18 cellular contexts compared by ENCODE assay signal in the genomic region with DNA sequence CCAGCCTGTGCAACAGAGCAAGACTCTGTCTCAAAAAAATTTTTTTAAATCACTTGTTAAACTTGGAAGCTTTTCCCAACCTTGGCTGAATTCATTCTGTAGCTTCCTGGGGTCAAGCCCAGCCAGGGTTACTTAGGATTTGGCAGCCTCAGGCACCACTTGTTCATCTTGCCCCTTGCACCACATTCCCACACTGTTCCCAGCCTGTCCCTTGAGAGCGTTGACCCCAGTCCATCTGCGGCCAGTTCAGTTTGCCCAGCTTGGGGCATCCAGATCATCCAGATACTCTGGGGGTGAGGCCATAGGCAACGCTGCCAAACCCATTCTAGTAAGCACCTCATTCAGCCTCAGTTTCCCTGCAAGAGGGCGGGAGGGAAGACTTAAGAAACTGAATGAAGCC. TPM values are rescaled to one million over a fixed set of nuclear protein-coding genes. Genes with fewer than 3 reads are reported as not detected.
A peak's percentile ranks its signal among the peaks of the same experiment; 100 is the strongest.
DNase-seq lines count a peak whose midpoint lies in the region; ATAC-seq and TF ChIP-seq lines count a peak whose summit lies in the region.
"Had no signal": no experiment of that assay in that cellular context is flagged by ENCODE, and none has a peak within 500 bp of the region (broad histone marks: within the 10 kb centered on the region; RNA-seq: fewer than 3 reads in every experiment).

No MANE protein-coding gene starts in this region.

- no peak overlapping the region for H2AK5ac ChIP-seq in IMR-90 (ENCODE audit: low read depth, low read length)

- no peak overlapping the region for H3K9ac ChIP-seq in IMR-90 (ENCODE audit: low read depth, low read length)
- H3K9ac ChIP-seq: GM23248 had no signal

- H3K4me1 ChIP-seq in IMR-90 (ENCODE audit: control insufficient read depth, insufficient read depth, low read length) (peaks cover 12% of the 10 kb centered on the region), right lobe of liver (peaks cover 0 to 36% (median 8%) of the 10 kb centered on the region in 4 donors), suprapubic skin (no peaks in the 10 kb centered on the region)

- in situ Hi-C loops in IMR-90 (cut with MboI; ENCODE audit: low sequenced_read_pairs): no loop called here

- H3K79me1 ChIP-seq in IMR-90 (ENCODE audit: low read depth in 1 of 2, low read length in 2 of 2): peaks cover 3% of the 10 kb centered on the region in 2 experiments; a peak in 3 of 4 replicates

- intact Hi-C loops in IMR-90 (cut with micrococcal nuclease): no loop called here
- intact Hi-C loops in right lobe of liver (cut with DNase I): no loop called here
- intact Hi-C loops in sciatic nerve (cut with DNase I): no loop called here

- H2AK9ac ChIP-seq in IMR-90 (replicated peaks; ENCODE audit: low read depth, low read length, poor library complexity): peak overlapping the region; percentile 3

- H2BK120ac ChIP-seq in IMR-90 (ENCODE audit: low read depth, low read length): no peak overlapping the region

- no peak overlapping the region for H3K14ac ChIP-seq in IMR-90 (replicated peaks; ENCODE audit: low read depth, low read length)

- no peak overlapping the region; the same call in 1 of the 2 replicates for H3K23ac ChIP-seq in IMR-90 (ENCODE audit: low read depth, low read length)

- no peak overlapping the region for H2BK15ac ChIP-seq in IMR-90 (ENCODE audit: low read depth, low read length)

- H4K8ac ChIP-seq in IMR-90 (ENCODE audit: low read depth in 2 of 2, low read length in 2 of 2): no peak overlapping the region

- dilution Hi-C loops in IMR-90 (cut with HindIII; ENCODE audit: low sequenced_read_pairs, unreplicated experiment): no loop called here

- no peaks in the 10 kb centered on the region for H3K36me3 ChIP-seq in IMR-90 (ENCODE audit: control insufficient read depth, insufficient read depth, low read length)
- H3K36me3 ChIP-seq in right lobe of liver: no peaks in the 10 kb centered on the region
- H3K36me3 ChIP-seq in suprapubic skin: no peaks in the 10 kb centered on the region

- no peak for DNase-seq in IMR-90
- peak; percentile 60 to 87 (median 86) for DNase-seq in right lobe of liver
- DNase-seq in sciatic nerve (ENCODE audit: low spot score): no peak
- no peak for DNase-seq in glomerular visceral epithelial cell (ENCODE audit: extremely low spot score)
- DNase-seq in suprapubic skin (ENCODE audit: low spot score in 2 of 2): no peak
- DNase-seq: C1 segment of cervical spinal cord; Caco-2; CD4-positive, alpha-beta memory T cell; DMS153; DND-41; GM23248; H7; HCEC 1CT had no signal

- H3K4me3 ChIP-seq in IMR-90 (ENCODE audit: insufficient read depth, low read depth, low read length): no peak overlapping the region
- no peak overlapping the region for H3K4me3 ChIP-seq in right lobe of liver
- H3K4me3 ChIP-seq in suprapubic skin: no peak overlapping the region
- H3K4me3 ChIP-seq: GM23248 had no signal

- no peak overlapping the region for H2BK5ac ChIP-seq in IMR-90 (ENCODE audit: low read depth, low read length, poor library complexity, severe bottlenecking)

- TF ChIP-seq CTCF in IMR-90 (conservative IDR thresholded peaks at IDR 0.05; ENCODE audit: low read depth, low read length) (no peak), right lobe of liver (IDR thresholded peaks at IDR 0.05) (no peak), suprapubic skin (IDR thresholded peaks at IDR 0.05) (no peak)

- POLR2A ChIA-PET in IMR-90 (lab: Charles Lee; ENCODE audit: unreplicated experiment): no interaction called here

- H3K56ac ChIP-seq in IMR-90 (ENCODE audit: extremely low read depth, insufficient read depth, low read length): no peak overlapping the region

- no peaks in the 10 kb centered on the region for H4K20me1 ChIP-seq in IMR-90 (ENCODE audit: insufficient read depth, low read length)

- no peak for TF ChIP-seq RAD21 in IMR-90 (IDR thresholded peaks at IDR 0.05; ENCODE audit: low read length)

- H3K4ac ChIP-seq in IMR-90 (ENCODE audit: low read depth, low read length): no peak overlapping the region

- no peak for TF ChIP-seq POLR2A in IMR-90 (IDR thresholded peaks at IDR 0.05; ENCODE audit: low read depth, low read length)
- no peak for TF ChIP-seq POLR2A in right lobe of liver (IDR thresholded peaks at IDR 0.05)
- TF ChIP-seq POLR2A in suprapubic skin (IDR thresholded peaks at IDR 0.05): no peak

- H4K5ac ChIP-seq in IMR-90 (ENCODE audit: low read depth, low read length): no peak overlapping the region

- ATAC-seq in IMR-90 (ENCODE audit: low read depth): no peak
- ATAC-seq in right lobe of liver: peak; percentile 73 to 85 (median 83)
- peak; percentile 36 for ATAC-seq in sciatic nerve
- ATAC-seq in GM21717 (IDR thresholded peaks at IDR 0.05; ENCODE audit: unreplicated experiment): no peak

- H3K9me3 ChIP-seq in IMR-90 (ENCODE audit: control insufficient read depth, insufficient read depth, low read length): no peaks in the 10 kb centered on the region
- no peaks in the 10 kb centered on the region for H3K9me3 ChIP-seq in right lobe of liver
- H3K9me3 ChIP-seq in suprapubic skin: no peaks in the 10 kb centered on the region
- H3K9me3 ChIP-seq: Caco-2 had no signal

- H4K91ac ChIP-seq in IMR-90 (ENCODE audit: insufficient read depth, low read depth, low read length): no peak overlapping the region

- CTCF ChIA-PET in IMR-90 (lab: Yijun Ruan, JAX): no interaction called here

- no peak overlapping the region for H2BK20ac ChIP-seq in IMR-90 (ENCODE audit: low read depth, low read length)

- no peak for TF ChIP-seq EP300 in suprapubic skin (IDR thresholded peaks at IDR 0.05)

- H2AFZ ChIP-seq in IMR-90 (replicated peaks; ENCODE audit: low read length, poor library complexity): peak overlapping the region; percentile 41
- H2AFZ ChIP-seq: GM23248 had no signal

- H3K27ac ChIP-seq in IMR-90 (ENCODE audit: insufficient read depth, low read length) (no peak overlapping the region), right lobe of liver (peak overlapping the region in 1 of 3 donors; percentile 13), suprapubic skin (no peak overlapping the region)
- H3K27ac ChIP-seq: GM23248 had no signal

- no CpG with 5 or more reads among the region's 4 CpGs for WGBS in IMR-90 (ENCODE audit: extremely low coverage in 2 of 2, insufficient read length in 1 of 2), 2 experiments
- 9% methylated on average over 1 of the region's 4 CpGs for WGBS in right lobe of liver (ENCODE audit: insufficient coverage, low coverage, low lambda C conversion rate, missing lambda C conversion rate)
- WGBS in suprapubic skin: 96% methylated on average over 4 of the region's 4 CpGs

- no peak overlapping the region for H3K4me2 ChIP-seq in IMR-90 (ENCODE audit: low read depth, low read length)

- peaks cover 16% of the 10 kb centered on the region for H3K9me1 ChIP-seq in IMR-90 (ENCODE audit: insufficient read depth, low read length)

- H3K27me3 ChIP-seq in IMR-90 (ENCODE audit: control insufficient read depth, insufficient read depth, low read length) (no peaks in the 10 kb centered on the region), right lobe of liver (no peaks in the 10 kb centered on the region), suprapubic skin (no peaks in the 10 kb centered on the region)

- no TSS peak for BruUV-seq in IMR-90 (replicated peaks; lab: Mats Ljungman, UMichigan)

- H3K18ac ChIP-seq in IMR-90 (ENCODE audit: low read depth, low read length): no peak overlapping the region

TF ChIP-seq in IMR-90, 13 proteins besides CTCF, POLR2A, EP300 and RAD21:
- TF ChIP-seq CHD1 (IDR thresholded peaks at IDR 0.05; ENCODE audit: low read depth, low read length): no peak
- TF ChIP-seq NFE2L2 (IDR thresholded peaks at IDR 0.05; ENCODE audit: low read depth, low read length): no peak
- TF ChIP-seq CEBPB (IDR thresholded peaks at IDR 0.05; ENCODE audit: low read depth, low read length): no peak
- TF ChIP-seq MXI1 (IDR thresholded peaks at IDR 0.05; ENCODE audit: borderline replicate concordance, low read depth, low read length): no peak
- TF ChIP-seq MAZ (IDR thresholded peaks at IDR 0.05; ENCODE audit: borderline replicate concordance, low read depth, low read length): no peak
- no peak for TF ChIP-seq RFX5 (IDR thresholded peaks at IDR 0.05; ENCODE audit: low read depth, low read length)
- TF ChIP-seq, protein P1, sequence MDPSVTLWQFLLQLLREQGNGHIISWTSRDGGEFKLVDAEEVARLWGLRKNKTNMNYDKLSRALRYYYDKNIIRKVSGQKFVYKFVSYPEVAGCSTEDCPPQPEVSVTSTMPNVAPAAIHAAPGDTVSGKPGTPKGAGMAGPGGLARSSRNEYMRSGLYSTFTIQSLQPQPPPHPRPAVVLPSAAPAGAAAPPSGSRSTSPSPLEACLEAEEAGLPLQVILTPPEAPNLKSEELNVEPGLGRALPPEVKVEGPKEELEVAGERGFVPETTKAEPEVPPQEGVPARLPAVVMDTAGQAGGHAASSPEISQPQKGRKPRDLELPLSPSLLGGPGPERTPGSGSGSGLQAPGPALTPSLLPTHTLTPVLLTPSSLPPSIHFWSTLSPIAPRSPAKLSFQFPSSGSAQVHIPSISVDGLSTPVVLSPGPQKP (IDR thresholded peaks at IDR 0.05; ENCODE audit: borderline replicate concordance, low read depth, low read length): no peak
- TF ChIP-seq FOS (IDR thresholded peaks at IDR 0.05; ENCODE audit: low read depth, low read length): no peak
- TF ChIP-seq RCOR1 (IDR thresholded peaks at IDR 0.05; ENCODE audit: insufficient replicate concordance, low read length): no peak

RNA-seq across cellular contexts. Expression of a gene that starts 8.7 kb away (rescaled TPM):
- not detected in 2 replicates for total RNA-seq in IMR-90 (2012; rRNA removed)
- polyA plus RNA-seq in IMR-90 (2012; rRNA removed): not detected in 2 replicates
- 0.08 TPM in 1 of 2 replicates, not detected in the other for polyA plus RNA-seq in IMR-90 (2012; cell fraction: cytosol; rRNA removed)
- 0.07 and 0.13 TPM in 2 replicates for polyA plus RNA-seq in IMR-90 (2012; cell fraction: nucleus; rRNA removed; ENCODE audit: low replicate concordance)
- 10 to 100 TPM in 4 of 6 experiments, 1 to 10 TPM in 2; 3.0 to 92.0 (median 40.1) TPM for total RNA-seq in right lobe of liver
- total RNA-seq in sciatic nerve: 39.4 TPM
- total RNA-seq in suprapubic skin: 100 to 1,000 TPM in 1 of 4 donors, 10 to 100 TPM in 3; 17.9 to 129 (median 47.3) TPM
- total RNA-seq: A172; A673; CD4-positive, alpha-beta memory T cell; GM23248; H1; H7 had no signal
- polyA plus RNA-seq: BJ, GM23248 had no signal

RNA-seq across cellular contexts. Expression of a gene that starts 24.7 kb away (rescaled TPM):
- total RNA-seq in IMR-90 (2012; rRNA removed): 143 and 146 TPM in 2 replicates
- 327 and 340 TPM in 2 replicates for polyA plus RNA-seq in IMR-90 (2012; rRNA removed)
- 318 and 528 TPM in 2 replicates for polyA plus RNA-seq in IMR-90 (2012; cell fraction: cytosol; rRNA removed)
- 62.6 and 69.0 TPM in 2 replicates for polyA plus RNA-seq in IMR-90 (2012; cell fraction: nucleus; rRNA removed; ENCODE audit: low replicate concordance)
- 100 to 1,000 TPM; 105 to 265 (median 183) TPM for total RNA-seq in right lobe of liver
- total RNA-seq in sciatic nerve: 123 TPM
- 100 to 1,000 TPM; 100 to 161 (median 115) TPM for total RNA-seq in suprapubic skin

RNA-seq across cellular contexts. Expression of a gene that starts 31.9 kb away (rescaled TPM):
- total RNA-seq in IMR-90 (2012; rRNA removed) (0.83 and 0.90 TPM in 2 replicates), right lobe of liver (10 to 100 TPM in 1 of 6 experiments, 1 to 10 TPM in 5; 4.8 to 12.1 (median 6.3) TPM), sciatic nerve (4.0 TPM), suprapubic skin (1 to 10 TPM; 1.8 to 6.0 (median 3.3) TPM)
- 0.97 and 1.3 TPM in 2 replicates for polyA plus RNA-seq in IMR-90 (2012; rRNA removed)
- polyA plus RNA-seq in IMR-90 (2012; cell fraction: cytosol; rRNA removed): 0.63 and 0.81 TPM in 2 replicates
- 0.12 and 0.50 TPM in 2 replicates for polyA plus RNA-seq in IMR-90 (2012; cell fraction: nucleus; rRNA removed; ENCODE audit: low replicate concordance)
- polyA plus RNA-seq: CD4-positive, alpha-beta memory T cell had no signal

Comparison
In these comparisons a context has a peak if more than half of its experiments do, and no peak if none do; other contexts are left out.
1. ATAC-seq: peak in right lobe of liver (4 of 4) and sciatic nerve (single experiment); none in IMR-90 (single experiment) and GM21717 (single experiment).
2. DNase-seq: peak in right lobe of liver (3 of 3); none in IMR-90 (single experiment), sciatic nerve (single experiment), glomerular visceral epithelial cell (single experiment) and suprapubic skin (0 of 2).